Comparison of ENCODE assay signal across 10 cellular contexts in the genomic region with DNA sequence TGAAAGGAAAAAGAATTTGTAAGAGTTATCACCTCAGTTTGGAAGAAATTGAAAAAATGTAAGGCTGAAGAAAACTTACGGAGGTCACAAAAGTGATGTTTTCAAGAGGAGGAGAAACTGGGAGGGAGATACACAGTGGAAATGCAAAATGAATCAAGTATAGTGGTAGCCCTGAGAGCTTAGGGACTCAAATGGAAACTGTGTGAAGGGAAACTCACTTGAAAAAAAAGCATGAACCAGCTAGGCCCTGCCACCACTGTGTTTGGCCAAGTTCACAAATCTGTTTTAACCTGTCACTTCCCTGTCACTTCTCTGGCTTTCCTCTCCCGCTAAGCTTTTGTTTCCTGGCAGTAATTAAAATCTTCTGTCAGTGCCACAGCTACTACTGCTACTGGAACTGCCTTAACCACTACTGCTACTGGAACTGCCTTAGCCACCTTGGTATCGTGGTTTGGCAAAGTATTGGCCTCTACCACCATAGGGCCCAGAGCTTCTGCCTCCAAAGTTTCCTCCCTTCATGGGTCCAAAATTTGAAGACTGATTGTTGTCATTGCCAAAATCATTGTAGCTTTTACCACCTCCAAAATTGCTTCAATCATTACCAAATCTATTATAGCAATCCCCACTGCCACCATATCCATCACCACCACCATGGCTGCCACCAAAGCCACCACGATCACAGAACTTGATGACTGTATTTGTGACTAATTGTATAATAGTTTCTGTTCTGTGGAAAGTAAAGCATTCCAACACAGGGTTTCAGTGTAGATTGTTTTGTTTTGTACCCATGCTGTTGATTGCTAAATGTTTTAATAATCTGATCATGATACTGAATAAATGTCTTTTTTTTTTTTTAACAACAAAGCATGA. TPM values are rescaled to one million over a fixed set of nuclear protein-coding genes. Genes with fewer than 3 reads are reported as not detected.
A peak's percentile ranks its signal among the peaks of the same experiment; 100 is the strongest.
DNase-seq lines count a peak whose midpoint lies in the region; ATAC-seq and TF ChIP-seq lines count a peak whose summit lies in the region.
"Had no signal": no experiment of that assay in that cellular context is flagged by ENCODE, and none has a peak within 500 bp of the region (broad histone marks: within the 10 kb centered on the region; RNA-seq: fewer than 3 reads in every experiment).

No MANE protein-coding gene starts in this region.

- peak; percentile 49 for DNase-seq in activated CD4-positive, alpha-beta T cell treated with anti-CD3 and anti-CD28 coated beads for 48 hours
- no peak for DNase-seq in activated CD4-positive, alpha-beta T cell treated with anti-CD3 and anti-CD28 coated beads, Interleukin-2, amount 50 U/mL, for 1 hour
- DNase-seq in natural killer cell (no peak), AG08395 (ENCODE audit: low spot score) (no peak), cardiac septum (ENCODE audit: low spot score) (no peak), NCI-H1092 treated with DMSO at 0.1 percent for 48 hours (lab: John Stamatoyannopoulos, UW) (no peak)
- DNase-seq: mesenchymal stem cell, NCI-H2029 had no signal

- peaks cover 12 to 16% of the 10 kb centered on the region in 2 donors for H3K4me1 Mint-ChIP-seq in natural killer cell

- H3K9me3 Mint-ChIP-seq in natural killer cell = no peaks in the 10 kb centered on the region

- peaks cover 22% of the 10 kb centered on the region for H3K36me3 Mint-ChIP-seq in natural killer cell

- TF ChIP-seq CTCF in natural killer cell (IDR thresholded peaks at IDR 0.05) = no peak

- no peak overlapping the region for H3K4me3 Mint-ChIP-seq in natural killer cell

- intact Hi-C loops in natural killer cell (cut with micrococcal nuclease) = no loop called here
- intact Hi-C loops in cardiac septum (cut with DNase I) = loop anchor here (5.0 kb wide), 1 partner anchor 43 kb away; the partner anchor contains the start of gene SMARCA5

- ATAC-seq in GM21619 (IDR thresholded peaks at IDR 0.05; ENCODE audit: unreplicated experiment) = peak; percentile 60
- peak; percentile 76 for ATAC-seq in HG03378 (IDR thresholded peaks at IDR 0.05; ENCODE audit: unreplicated experiment)
- no peak for ATAC-seq in natural killer cell

- H3K27me3 Mint-ChIP-seq in natural killer cell (ENCODE audit: low read depth in 2 of 2) = no peaks in the 10 kb centered on the region

- H3K27ac Mint-ChIP-seq in natural killer cell = peak overlapping the region; percentile 18 to 31

RNA-seq across cellular contexts. Expression of gene SMARCA5, which starts 41.5 kb away (rescaled TPM):
- 10 to 100 TPM; 42.5 to 53.8 (median 45.8) TPM for total RNA-seq in natural killer cell
- 37.7 TPM for total RNA-seq in cardiac septum

Comparison
In these comparisons a context has a peak if more than half of its experiments do, and no peak if none do; other contexts are left out.
1. ATAC-seq: peak in GM21619 (single experiment) and HG03378 (single experiment); none in natural killer cell (0 of 3).